ENCODE assay signal across 15 cellular contexts in genomic region chr18:58004317-58004716, GRCh38. TPM values are rescaled to one million over a fixed set of nuclear protein-coding genes. Genes with fewer than 3 reads are reported as not detected.
DNase-seq lines count a peak whose midpoint lies in the region; ATAC-seq, FAIRE-seq and TF ChIP-seq lines count a peak whose summit lies in the region.
"Had no signal": no experiment of that assay in that cellular context is flagged by ENCODE, and none has a peak within 500 bp of the region (broad histone marks: within the 10 kb centered on the region; RNA-seq: fewer than 3 reads in every experiment).

No MANE protein-coding gene starts in this region.

- CTCF ChIA-PET in mammary epithelial cell (lab: Charles Lee; ENCODE audit: low non-redundant PET), result interaction anchor here (0.6 to 0.8 kb wide), 2 partner anchors 106 to 760 kb away, joined by 4 read pairs; no protein-coding TSS in a partner anchor

- H3K9ac ChIP-seq in mammary epithelial cell (ENCODE audit: insufficient read depth, low read length) (no peak overlapping the region), mesenchymal stem cell (ENCODE audit: low read length) (peak overlapping the region; percentile 81)

- peaks cover 28% of the 10 kb centered on the region for H3K4me1 ChIP-seq in mammary epithelial cell (ENCODE audit: insufficient read depth, low read length)
- H3K4me1 ChIP-seq in mesenchymal stem cell (ENCODE audit: control insufficient read depth, insufficient read depth, low read depth, low read length), result peaks cover 3% of the 10 kb centered on the region
- H3K4me1 ChIP-seq: HAP-1, heart left ventricle had no signal

- no peak overlapping the region for H2BK15ac ChIP-seq in mesenchymal stem cell (ENCODE audit: low read depth, poor library complexity, severe bottlenecking)

- no peak overlapping the region for H3K14ac ChIP-seq in mesenchymal stem cell (ENCODE audit: low read length in 2 of 2)

- no peak overlapping the region for H2BK120ac ChIP-seq in mesenchymal stem cell (ENCODE audit: low read depth, low read length)

- no peak overlapping the region for H2BK12ac ChIP-seq in mesenchymal stem cell (ENCODE audit: low read length in 2 of 2)

- peak overlapping the region; percentile 13 for H2AFZ ChIP-seq in mammary epithelial cell (ENCODE audit: low read depth, low read length)
- no peak overlapping the region for H2AFZ ChIP-seq in mesenchymal stem cell (ENCODE audit: low read depth, low read length)

- intact Hi-C loops in mammary epithelial cell (cut with micrococcal nuclease), result no loop called here

- dilution Hi-C loops in mammary epithelial cell (cut with HindIII; ENCODE audit: low sequenced_read_pairs), result no loop called here

- 7% methylated on average over 3 of the region's 3 CpGs for WGBS in mammary epithelial cell (ENCODE audit: low coverage, missing lambda C conversion rate)
- WGBS in mesenchymal stem cell, result 17% methylated on average over 1 of the region's 3 CpGs

- no peaks in the 10 kb centered on the region for H3K9me3 ChIP-seq in mammary epithelial cell (replicated peaks; ENCODE audit: insufficient read depth, low read length)
- H3K9me3 ChIP-seq in mesenchymal stem cell (ENCODE audit: control insufficient read depth, low read length), result no peaks in the 10 kb centered on the region
- H3K9me3 ChIP-seq: HAP-1, heart left ventricle, ovary had no signal

- no peaks in the 10 kb centered on the region for H3K36me3 ChIP-seq in mammary epithelial cell (ENCODE audit: insufficient read depth, low read length)
- no peaks in the 10 kb centered on the region for H3K36me3 ChIP-seq in mesenchymal stem cell (ENCODE audit: control insufficient read depth in 1 of 2, insufficient read depth in 2 of 2, low read depth in 1 of 2, low read length in 2 of 2)
- H3K36me3 ChIP-seq: HAP-1, heart left ventricle, ovary had no signal

- TF ChIP-seq CTCF in mammary epithelial cell (conservative IDR thresholded peaks at IDR 0.05 in 1 of 2, IDR thresholded peaks at IDR 0.05 in 1 of 2; ENCODE audit: extremely low read depth in 1 of 2, insufficient read depth in 1 of 2, low read depth in 1 of 2, low read length in 2 of 2), result no peak

- no peaks in the 10 kb centered on the region for H3K79me2 ChIP-seq in mammary epithelial cell (ENCODE audit: insufficient read depth, low read length)

- no TSS peak for BruUV-seq in mammary epithelial cell (replicated peaks; lab: Mats Ljungman, UMichigan)

- no peak overlapping the region for H4K91ac ChIP-seq in mesenchymal stem cell (ENCODE audit: low read length)

- H3K27ac ChIP-seq in mammary epithelial cell (ENCODE audit: insufficient read depth, low read depth, low read length) (peak overlapping the region; percentile 89), mesenchymal stem cell (ENCODE audit: low read length, poor library complexity, severe bottlenecking) (no peak overlapping the region)
- H3K27ac ChIP-seq: heart left ventricle, ovary had no signal

- no peak overlapping the region for H4K8ac ChIP-seq in mesenchymal stem cell (ENCODE audit: low read length)

- H3K4me3 ChIP-seq in mammary epithelial cell (replicated peaks in 1 of 3; ENCODE audit: insufficient read depth in 1 of 3, low read depth in 2 of 3, low read length in 3 of 3) (no peak overlapping the region), mesenchymal stem cell (ENCODE audit: insufficient read depth in 1 of 2, low read depth in 1 of 2, low read length in 2 of 2) (no peak overlapping the region)
- H3K4me3 ChIP-seq: HAP-1, heart left ventricle, ovary had no signal

- H3K79me1 ChIP-seq in mesenchymal stem cell (replicated peaks; ENCODE audit: low read length, poor library complexity, severe bottlenecking), result no peaks in the 10 kb centered on the region

- H3K4ac ChIP-seq in mesenchymal stem cell (ENCODE audit: low read depth in 1 of 2, low read length in 2 of 2), result no peak overlapping the region

- no peak overlapping the region for H3K18ac ChIP-seq in mesenchymal stem cell (ENCODE audit: low read depth in 1 of 2, low read length in 2 of 2)

- FAIRE-seq in HTR-8/SVneo (lab: Jason Lieb, UNC), result no peak

- ATAC-seq in HG02798 (IDR thresholded peaks at IDR 0.05; ENCODE audit: poor library complexity, unreplicated experiment) (no peak), HG03045 (IDR thresholded peaks at IDR 0.05; ENCODE audit: unreplicated experiment) (no peak)
- ATAC-seq: heart left ventricle; stimulated activated effector memory CD8-positive, alpha-beta T cell treated with anti-CD3 and anti-CD28 coated beads, Interleukin-12 subunit alpha, Interleukin-12 subunit beta, amount 100 ng/mL, for 72 hours had no signal

- DNase-seq in Caki2 (ENCODE audit: low read depth) (peak; percentile 15), HTR-8/SVneo (ENCODE audit: insufficient read length, low spot score) (peak; percentile 22), mammary epithelial cell (peak; percentile 76), mesenchymal stem cell (peak; percentile 66), mesenteric fat pad (ENCODE audit: low spot score) (no peak), DMS114 treated with DMSO at 0.1 percent for 48 hours (lab: John Stamatoyannopoulos, UW; ENCODE audit: unreplicated experiment) (no peak)
- DNase-seq: activated CD4-positive, alpha-beta memory T cell treated with anti-CD3 and anti-CD28 coated beads for 36 hours; heart left ventricle; KG1; ovary; stimulated activated CD4-positive, alpha-beta T cell treated with anti-CD3 and anti-CD28 coated beads, Interleukin-1b, Interleukin-23, amount 100 ng/mL, for 48 hours had no signal

- H3K27me3 ChIP-seq in mammary epithelial cell (ENCODE audit: insufficient read depth, low read length) (no peaks in the 10 kb centered on the region), mesenchymal stem cell (ENCODE audit: control insufficient read depth in 1 of 2, insufficient read depth in 1 of 2, low read length in 2 of 2) (no peaks in the 10 kb centered on the region)
- H3K27me3 ChIP-seq: ovary had no signal

- peak overlapping the region; percentile 37 for H3K4me2 ChIP-seq in mammary epithelial cell (ENCODE audit: insufficient read depth, low read depth, low read length)
- no peak overlapping the region for H3K4me2 ChIP-seq in mesenchymal stem cell (ENCODE audit: low read length, poor library complexity, severe bottlenecking)

- no peak overlapping the region for H2AK5ac ChIP-seq in mesenchymal stem cell (ENCODE audit: low read length, severe bottlenecking)

- in situ Hi-C loops in Caki2 (cut with HindIII; ENCODE audit: low pct_unique_long_range_greater_than_20kb, low sequenced_read_pairs), result no loop called here
- in situ Hi-C loops in mammary epithelial cell (cut with MboI; ENCODE audit: low sequenced_read_pairs in 2 of 2), result no loop called here

- H4K20me1 ChIP-seq in mammary epithelial cell (ENCODE audit: insufficient read depth, low read length), result no peaks in the 10 kb centered on the region

- H3K23ac ChIP-seq in mesenchymal stem cell (ENCODE audit: low read length in 2 of 2), result no peak overlapping the region

- H2BK5ac ChIP-seq in mesenchymal stem cell (ENCODE audit: low read depth, low read length, poor library complexity, severe bottlenecking), result no peak overlapping the region

RNA-seq across cellular contexts. Expression of gene NEDD4L, which starts 39.7 kb away (rescaled TPM):
- 39.1 and 47.8 TPM in 2 replicates for total RNA-seq in Caki2 (2014; rRNA removed; shearing (Covaris generic); ENCODE audit: low replicate concordance)
- total RNA-seq in mammary epithelial cell (100 to 1,000 TPM; 145 to 148 TPM), mesenteric fat pad (43.7 TPM)
- polyA plus RNA-seq in mammary epithelial cell, result 48.4 TPM
- polyA minus RNA-seq in mammary epithelial cell, result 144 TPM
- polyA plus RNA-seq in mesenchymal stem cell (2013, experiment 1 of 2), result 9.4 TPM
- 12.5 TPM for polyA plus RNA-seq in mesenchymal stem cell (2013, experiment 2 of 2)

Comparison
In these comparisons a context has a peak if more than half of its experiments do, and no peak if none do; other contexts are left out.
1. DNase-seq: peak in Caki2 (single experiment), HTR-8/SVneo (single experiment), mammary epithelial cell (single experiment) and mesenchymal stem cell (single experiment); none in mesenteric fat pad (single experiment) and DMS114 treated with DMSO at 0.1 percent for 48 hours (single experiment).